ENCODE assay signal across 8 cellular contexts in the genomic region with DNA sequence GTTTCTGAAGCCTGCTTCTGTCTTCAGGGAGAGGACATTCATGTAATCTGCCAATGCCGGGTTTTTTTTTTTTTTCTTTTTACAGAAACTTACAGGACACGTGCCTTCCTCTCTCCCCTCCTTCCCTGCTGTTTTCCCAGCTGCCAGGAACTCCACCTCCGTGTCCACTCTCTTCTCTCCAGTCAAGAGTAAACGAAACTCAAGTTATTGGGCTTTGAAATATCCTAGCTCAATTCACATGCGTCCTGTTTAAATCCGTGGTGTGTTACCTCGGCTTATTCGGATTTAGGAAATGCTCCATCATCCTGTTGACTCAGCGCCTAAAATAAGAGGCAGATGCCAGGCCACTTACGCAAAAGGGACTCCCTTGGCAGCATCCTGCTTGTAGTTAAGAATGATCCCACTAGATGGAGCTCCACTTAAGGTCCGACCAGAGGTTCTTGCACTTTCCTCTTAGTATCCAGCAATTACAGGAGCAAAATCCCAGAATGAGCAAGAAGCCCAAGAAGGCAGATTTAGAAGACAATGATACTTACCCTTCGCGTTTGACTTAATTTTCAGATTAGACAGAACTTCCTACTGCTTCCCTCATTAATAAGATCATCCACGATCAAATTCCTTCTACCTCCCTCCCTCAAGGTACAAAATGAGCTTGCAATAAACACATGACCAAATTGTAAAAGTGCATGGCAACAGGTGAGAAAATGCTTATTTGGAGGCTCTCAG.
DNase-seq lines count a peak whose midpoint lies in the region; ATAC-seq, FAIRE-seq and TF ChIP-seq lines count a peak whose summit lies in the region.

No MANE protein-coding gene starts in this region.

- TF ChIP-seq CTCF in coronary artery (IDR thresholded peaks at IDR 0.05) (peak; percentile 78), kidney (IDR thresholded peaks at IDR 0.05; ENCODE audit: borderline replicate concordance, extremely low read depth, insufficient read depth) (peak; percentile 91)

- no peaks in the 10 kb centered on the region for H3K4me1 ChIP-seq in kidney (ENCODE audit: control insufficient read depth in 1 of 2, insufficient read depth in 1 of 2, low read depth in 1 of 2, low read length in 2 of 2)

- H3K9ac ChIP-seq in kidney (ENCODE audit: low read length in 2 of 2) = peak overlapping the region in 1 of 2 donors; percentile 17

- ATAC-seq in HG03460 (IDR thresholded peaks at IDR 0.05; ENCODE audit: unreplicated experiment) (peak; percentile 47), GM21381 (IDR thresholded peaks at IDR 0.05; ENCODE audit: unreplicated experiment) (no peak)

- H3K4me3 ChIP-seq in coronary artery = peak overlapping the region; percentile 56
- peak overlapping the region; percentile 46 to 47 for H3K4me3 ChIP-seq in kidney (ENCODE audit: low read length in 2 of 2)

- FAIRE-seq in kidney (lab: Jason Lieb, UNC) = peak; percentile 97

- intact Hi-C loops in kidney (cut with DNase I) = no loop called here

- H3K27ac ChIP-seq in coronary artery (peak overlapping the region; percentile 78 to 82), kidney (ENCODE audit: low read depth in 2 of 2, low read length in 2 of 2) (peak overlapping the region in 1 of 2 donors; percentile 68)

- no peaks in the 10 kb centered on the region for H3K36me3 ChIP-seq in kidney (ENCODE audit: control insufficient read depth in 1 of 2, insufficient read depth in 2 of 2, low read length in 2 of 2)

- H3K9me3 ChIP-seq in kidney (ENCODE audit: control insufficient read depth in 1 of 2, low read length in 2 of 2) = no peaks in the 10 kb centered on the region

- DNase-seq in GM04504 (ENCODE audit: low read depth) (peak; percentile 92), NCI-H510A treated with DMSO at 0.1 percent for 48 hours (lab: John Stamatoyannopoulos, UW) (peak; percentile 97), coronary artery (ENCODE audit: low spot score) (peak; percentile 87), kidney (no peak)
- DNase-seq in activated CD4-positive, alpha-beta T cell treated with anti-CD3 and anti-CD28 coated beads for 4 hours = peak; percentile 45 to 64
- DNase-seq in stimulated activated CD4-positive, alpha-beta T cell treated with anti-CD3 and anti-CD28 coated beads, Interleukin-12 subunit alpha, Interleukin-12 subunit beta, amount 100 ng/mL, for 4 hours = peak; percentile 17
